In genomic region chr3:13132281-13132680, GRCh38 we compare ENCODE assay signal across 24 cellular contexts.
"Had no signal": no experiment of that assay in that cellular context is flagged by ENCODE, and none has a peak within 500 bp of the region (broad histone marks: within the 10 kb centered on the region; RNA-seq: fewer than 3 reads in every experiment).

No MANE protein-coding gene starts in this region.

- DNase-seq: cortex of kidney; effector CD8-positive, alpha-beta T cell; foreskin keratinocyte; left ventricle myocardium superior; mesenchymal stem cell; midbrain; nucleus accumbens; pancreas; spleen; stimulated activated CD4-positive, alpha-beta T cell treated with anti-CD3 and anti-CD28 coated beads, Interleukin-15, amount 100 ng/mL, for 24 hours; stimulated activated CD4-positive, alpha-beta T cell treated with anti-CD3 and anti-CD28 coated beads, Interleukin-1b, Interleukin-23, amount 100 ng/mL, for 48 hours; stimulated activated CD4-positive, alpha-beta T cell treated with anti-CD3 and anti-CD28 coated beads, Interleukin-4, amount 100 ng/mL, for 4 hours; stimulated activated naive B cell treated with anti-CD40 and anti-IgM and Interleukin-4, amounts not matched to agents 10 μg/mL and 1 μg/mL and 100 μg/mL, for 72 hours; stimulated activated naive CD8-positive, alpha-beta T cell treated with anti-CD3 and anti-CD28 coated beads, Interleukin-15, amount 100 ng/mL, for 72 hours; substantia nigra had no signal

- H3K9me3 ChIP-seq: pancreas, prostate gland, spleen had no signal

- H3K27me3 ChIP-seq: dorsolateral prefrontal cortex, neural progenitor cell, pancreas had no signal

- H3K4me3 ChIP-seq: dorsolateral prefrontal cortex, hepatocyte, lung, neural progenitor cell, pancreas, prostate gland, spleen had no signal

- H3K4me1 ChIP-seq: foreskin keratinocyte, neural progenitor cell, pancreas, prostate gland had no signal

- H3K27ac ChIP-seq: dorsolateral prefrontal cortex, epithelial cell of prostate, foreskin keratinocyte, hepatocyte, neural progenitor cell, pancreas, prostate gland, spleen had no signal

- ATAC-seq: foreskin keratinocyte; left colon; left ventricle myocardium superior; natural killer cell treated with Interleukin-12 subunit alpha and Interleukin-12 subunit beta and Interleukin-15 and Interleukin-18, amount 100 ng/mL, for 72 hours; pancreas; sciatic nerve; stimulated activated naive B cell treated with anti-CD40 and anti-IgM and Interleukin-4, amounts not matched to agents 10 μg/mL and 1 μg/mL and 100 μg/mL, for 72 hours; stimulated activated naive CD8-positive, alpha-beta T cell treated with anti-CD3 and anti-CD28 coated beads, Interleukin-15, amount 100 ng/mL, for 72 hours had no signal
